In genomic region chr2:23492337-23492675, GRCh38 we compare ENCODE assay signal across 21 cellular contexts.
DNase-seq lines count a peak whose midpoint lies in the region; ATAC-seq and TF ChIP-seq lines count a peak whose summit lies in the region.
"Had no signal": no experiment of that assay in that cellular context is flagged by ENCODE, and none has a peak within 500 bp of the region (broad histone marks: within the 10 kb centered on the region; RNA-seq: fewer than 3 reads in every experiment).

No MANE protein-coding gene starts in this region.

- peaks cover 5% of the 10 kb centered on the region for H3K27me3 Mint-ChIP-seq in activated CD4-positive, alpha-beta T cell treated with anti-CD3 and anti-CD28 coated beads, Interleukin-2, amount 10 ng/mL, durations not matched to agents 24 days and 14 days
- H3K27me3 Mint-ChIP-seq in brain = peaks cover 2% of the 10 kb centered on the region

- TF ChIP-seq POLR2A in spleen (IDR thresholded peaks at IDR 0.05) (no peak), Peyer's patch (IDR thresholded peaks at IDR 0.05) (no peak)

- TF ChIP-seq CTCF in brain (conservative IDR thresholded peaks at IDR 0.05) (no peak), spleen (IDR thresholded peaks at IDR 0.05 in 8 of 11, conservative IDR thresholded peaks at IDR 0.05 in 3 of 11) (no peak), Peyer's patch (IDR thresholded peaks at IDR 0.05) (no peak), lower lobe of right lung (IDR thresholded peaks at IDR 0.05) (no peak)

- no peaks in the 10 kb centered on the region for H3K9me3 ChIP-seq in spleen
- H3K9me3 ChIP-seq in Peyer's patch = no peaks in the 10 kb centered on the region
- H3K9me3 ChIP-seq in lower lobe of right lung = no peaks in the 10 kb centered on the region
- H3K9me3 ChIP-seq: BE2C, SJSA1 had no signal

- no peak for ATAC-seq in lower lobe of right lung
- ATAC-seq: HCT116, PC-3 had no signal

- H3K9me3 Mint-ChIP-seq in activated CD4-positive, alpha-beta T cell treated with anti-CD3 and anti-CD28 coated beads, Interleukin-2, amount 10 ng/mL, durations not matched to agents 24 days and 14 days = no peaks in the 10 kb centered on the region
- peaks cover 0 to 2% (median 0%) of the 10 kb centered on the region in 5 experiments for H3K9me3 Mint-ChIP-seq in brain
- H3K9me3 Mint-ChIP-seq: CD8-positive, alpha-beta memory T cell; IgD-negative memory B cell had no signal

- H3K36me3 ChIP-seq in spleen = no peaks in the 10 kb centered on the region
- no peaks in the 10 kb centered on the region for H3K36me3 ChIP-seq in Peyer's patch
- H3K36me3 ChIP-seq in lower lobe of right lung = no peaks in the 10 kb centered on the region
- H3K36me3 ChIP-seq: BE2C, SJSA1 had no signal

- H3K27ac Mint-ChIP-seq in activated CD4-positive, alpha-beta T cell treated with anti-CD3 and anti-CD28 coated beads, Interleukin-2, amount 10 ng/mL, durations not matched to agents 24 days and 14 days = peak overlapping the region; percentile 26
- H3K27ac Mint-ChIP-seq in brain = peak overlapping the region in 3 of 5 experiments; percentile 36 to 80 (median 79)
- H3K27ac Mint-ChIP-seq: CD8-positive, alpha-beta memory T cell; IgD-negative memory B cell had no signal

- peaks cover 66% of the 10 kb centered on the region for H3K4me1 Mint-ChIP-seq in activated CD4-positive, alpha-beta T cell treated with anti-CD3 and anti-CD28 coated beads, Interleukin-2, amount 10 ng/mL, durations not matched to agents 24 days and 14 days
- peaks cover 90% of the 10 kb centered on the region for H3K4me1 Mint-ChIP-seq in brain

- no peak overlapping the region for H3K4me3 Mint-ChIP-seq in activated CD4-positive, alpha-beta T cell treated with anti-CD3 and anti-CD28 coated beads, Interleukin-2, amount 10 ng/mL, durations not matched to agents 24 days and 14 days
- H3K4me3 Mint-ChIP-seq in brain = no peak overlapping the region
- H3K4me3 Mint-ChIP-seq: CD8-positive, alpha-beta memory T cell; IgD-negative memory B cell had no signal

- H3K27ac ChIP-seq in spleen = no peak overlapping the region
- no peak overlapping the region for H3K27ac ChIP-seq in Peyer's patch
- no peak overlapping the region for H3K27ac ChIP-seq in lower lobe of right lung
- H3K27ac ChIP-seq: 22Rv1, SJSA1 had no signal

- 63 to 93% (median 84%) methylated on average over 5 of the region's 5 CpGs for WGBS in spleen, 5 donors

- H3K4me3 ChIP-seq in spleen (no peak overlapping the region), Peyer's patch (no peak overlapping the region), lower lobe of right lung (no peak overlapping the region)
- H3K4me3 ChIP-seq: SJSA1 had no signal

- intact Hi-C loops in activated CD4-positive, alpha-beta T cell treated with anti-CD3 and anti-CD28 coated beads, Interleukin-2, amount 10 ng/mL, durations not matched to agents 24 days and 14 days (cut with micrococcal nuclease) = no loop called here
- intact Hi-C loops in spleen (cut with DNase I; ENCODE audit: low total_unique reads) (no loop called here), lower lobe of right lung (cut with DNase I) (no loop called here)

- no peak for DNase-seq in activated CD4-positive, alpha-beta T cell treated with anti-CD3 and anti-CD28 coated beads, Interleukin-2, amount 10 ng/mL, durations not matched to agents 24 days and 14 days
- DNase-seq in activated CD4-positive, alpha-beta T cell treated with anti-CD3 and anti-CD28 coated beads, Interleukin-2, amount 50 U/mL, for 1 hour = no peak
- DNase-seq in NCI-H82 (lab: John Stamatoyannopoulos, UW) (peak; percentile 81), spleen (peak; percentile 46), OCI-M2 (lab: John Stamatoyannopoulos, UW; ENCODE audit: unreplicated experiment) (no peak), Peyer's patch (no peak), lower lobe of right lung (no peak)
- DNase-seq: ACHN, GF-D8, Karpas-422, NCI-H187 treated with DMSO at 0.1 percent for 48 hours, NCI-H2107, PC-3 had no signal

- H3K27me3 ChIP-seq in spleen (replicated peaks in 1 of 7) (peaks cover 0 to 24% (median 0%) of the 10 kb centered on the region in 7 donors), Peyer's patch (no peaks in the 10 kb centered on the region), lower lobe of right lung (ENCODE audit: low read depth) (no peaks in the 10 kb centered on the region)
- H3K27me3 ChIP-seq: BE2C, SJSA1 had no signal

- H3K36me3 Mint-ChIP-seq in activated CD4-positive, alpha-beta T cell treated with anti-CD3 and anti-CD28 coated beads, Interleukin-2, amount 10 ng/mL, durations not matched to agents 24 days and 14 days (ENCODE audit: low read depth) = peaks cover 2% of the 10 kb centered on the region
- H3K36me3 Mint-ChIP-seq in brain = no peaks in the 10 kb centered on the region
- H3K36me3 Mint-ChIP-seq: CD14-positive monocyte; CD8-positive, alpha-beta memory T cell had no signal

- H3K4me1 ChIP-seq in spleen = peaks cover 0 to 16% (median 7%) of the 10 kb centered on the region in 6 donors
- H3K4me1 ChIP-seq in Peyer's patch = peaks cover 0 to 13% (median 0%) of the 10 kb centered on the region in 4 donors
- H3K4me1 ChIP-seq in lower lobe of right lung = peaks cover 15% of the 10 kb centered on the region

Comparison
In these comparisons a context has a peak if more than half of its experiments do, and no peak if none do; other contexts are left out.
1. DNase-seq: peak in NCI-H82 (single experiment) and spleen (single experiment); none in activated CD4-positive, alpha-beta T cell treated with anti-CD3 and anti-CD28 coated beads, Interleukin-2, amount 10 ng/mL, durations not matched to agents 24 days and 14 days (single experiment), activated CD4-positive, alpha-beta T cell treated with anti-CD3 and anti-CD28 coated beads, Interleukin-2, amount 50 U/mL, for 1 hour (single experiment), OCI-M2 (single experiment), Peyer's patch (0 of 3) and lower lobe of right lung (single experiment).